ENCODE assay signal across 24 cellular contexts in genomic region chr11:56700242-56700918, GRCh38. TPM values are rescaled to one million over a fixed set of nuclear protein-coding genes. Genes with fewer than 3 reads are reported as not detected.
DNase-seq lines count a peak whose midpoint lies in the region; ATAC-seq, FAIRE-seq and TF ChIP-seq lines count a peak whose summit lies in the region.
"Had no signal": no experiment of that assay in that cellular context is flagged by ENCODE, and none has a peak within 500 bp of the region (broad histone marks: within the 10 kb centered on the region; RNA-seq: fewer than 3 reads in every experiment).

No MANE protein-coding gene starts in this region.

- H3K4me3 ChIP-seq in keratinocyte (ENCODE audit: control insufficient read depth in 2 of 3, extremely low read depth in 1 of 3, insufficient read depth in 2 of 3, low read depth in 1 of 3, low read length in 3 of 3) (no peak overlapping the region), aorta (ENCODE audit: low read length in 2 of 2) (no peak overlapping the region)
- H3K4me3 ChIP-seq: BLaER1 treated with 17β-estradiol and CSF1 and Interleukin-3, amounts not matched to agents 10 nM and 100 nM; smooth muscle cell had no signal

- no peaks in the 10 kb centered on the region for H3K9me3 ChIP-seq in keratinocyte (ENCODE audit: control insufficient read depth, low read depth, low read length)
- H3K9me3 ChIP-seq in aorta (ENCODE audit: control insufficient read depth, low read length): no peaks in the 10 kb centered on the region
- H3K9me3 ChIP-seq: BLaER1 treated with 17β-estradiol and CSF1 and Interleukin-3, amounts not matched to agents 10 nM and 100 nM; SK-N-SH had no signal

- H4K20me1 ChIP-seq in keratinocyte (ENCODE audit: control insufficient read depth, extremely low read depth, insufficient read depth, low read length): no peaks in the 10 kb centered on the region
- H4K20me1 ChIP-seq: BLaER1 treated with 17β-estradiol and CSF1 and Interleukin-3, amounts not matched to agents 10 nM and 100 nM had no signal

- H3K4me3 Mint-ChIP-seq in activated naive CD8-positive, alpha-beta T cell treated with anti-CD3 and anti-CD28 coated beads, Interleukin-2, amount 50 U/mL, for 24 hours: no peak overlapping the region
- H3K4me3 Mint-ChIP-seq in activated naive CD8-positive, alpha-beta T cell treated with anti-CD3 and anti-CD28 coated beads for 36 hours: no peak overlapping the region
- no peak overlapping the region for H3K4me3 Mint-ChIP-seq in activated CD4-positive, alpha-beta T cell treated with anti-CD3 and anti-CD28 coated beads, Interleukin-2, amount 10 ng/mL, durations not matched to agents 24 days and 14 days
- H3K4me3 Mint-ChIP-seq: activated T-helper 1 cell treated with anti-CD3 and anti-CD28 coated beads, Interleukin-12 subunit alpha, Interleukin-12 subunit beta, Interleukin-2, Interleukin-4 antibody, amounts not matched to agents 30 ng/mL and 10 ng/mL and 1 ng/mL, durations not matched to agents 14 hours and 24 hours and 36 hours; dendritic cell treated with granulocyte-macrophage colony-stimulating factor and Interleukin-4, amounts not matched to agents 40 ng/mL and 50 ng/mL, for 4 days; neural crest cell had no signal

- ATAC-seq in activated naive CD8-positive, alpha-beta T cell treated with anti-CD3 and anti-CD28 coated beads, Interleukin-2, amount 50 U/mL, for 24 hours: peak; percentile 33
- peak; percentile 73 for ATAC-seq in aorta (ENCODE audit: low FRiP score)
- ATAC-seq in HG02981 (IDR thresholded peaks at IDR 0.05; ENCODE audit: unreplicated experiment): no peak
- ATAC-seq: Panc1 had no signal

- no peak overlapping the region for H3K9ac ChIP-seq in keratinocyte (ENCODE audit: control insufficient read depth, extremely low read depth, insufficient read depth, low read length)
- H3K9ac ChIP-seq: BLaER1 treated with 17β-estradiol and CSF1 and Interleukin-3, amounts not matched to agents 10 nM and 100 nM; SK-N-SH had no signal

- H3K27me3 ChIP-seq in keratinocyte (ENCODE audit: control insufficient read depth, extremely low read depth, insufficient read depth, low read length) (no peaks in the 10 kb centered on the region), aorta (ENCODE audit: control insufficient read depth in 1 of 2, insufficient read depth in 2 of 2, low read length in 1 of 2) (no peaks in the 10 kb centered on the region)
- H3K27me3 ChIP-seq: BLaER1 treated with 17β-estradiol and CSF1 and Interleukin-3, amounts not matched to agents 10 nM and 100 nM had no signal

- no peaks in the 10 kb centered on the region for H3K4me1 Mint-ChIP-seq in activated naive CD8-positive, alpha-beta T cell treated with anti-CD3 and anti-CD28 coated beads, Interleukin-2, amount 50 U/mL, for 24 hours
- H3K4me1 Mint-ChIP-seq in activated naive CD8-positive, alpha-beta T cell treated with anti-CD3 and anti-CD28 coated beads for 36 hours: no peaks in the 10 kb centered on the region
- H3K4me1 Mint-ChIP-seq in activated CD4-positive, alpha-beta T cell treated with anti-CD3 and anti-CD28 coated beads, Interleukin-2, amount 10 ng/mL, durations not matched to agents 24 days and 14 days: no peaks in the 10 kb centered on the region
- H3K4me1 Mint-ChIP-seq: neural crest cell had no signal

- H3K36me3 ChIP-seq in keratinocyte (ENCODE audit: control insufficient read depth in 2 of 2, extremely low read depth in 1 of 2, insufficient read depth in 2 of 2, low read length in 2 of 2) (no peaks in the 10 kb centered on the region), aorta (ENCODE audit: control insufficient read depth in 1 of 2, insufficient read depth in 2 of 2, low read length in 1 of 2) (no peaks in the 10 kb centered on the region)
- H3K36me3 ChIP-seq: BLaER1 treated with 17β-estradiol and CSF1 and Interleukin-3, amounts not matched to agents 10 nM and 100 nM had no signal

- peak overlapping the region; percentile 27 for H2AFZ ChIP-seq in keratinocyte (ENCODE audit: control insufficient read depth, low read length)

- peaks cover 4% of the 10 kb centered on the region for H3K9me3 Mint-ChIP-seq in activated naive CD8-positive, alpha-beta T cell treated with anti-CD3 and anti-CD28 coated beads, Interleukin-2, amount 50 U/mL, for 24 hours
- peaks cover 2% of the 10 kb centered on the region for H3K9me3 Mint-ChIP-seq in activated naive CD8-positive, alpha-beta T cell treated with anti-CD3 and anti-CD28 coated beads for 36 hours
- H3K9me3 Mint-ChIP-seq in activated CD4-positive, alpha-beta T cell treated with anti-CD3 and anti-CD28 coated beads, Interleukin-2, amount 10 ng/mL, durations not matched to agents 24 days and 14 days: no peaks in the 10 kb centered on the region
- H3K9me3 Mint-ChIP-seq: activated T-helper 1 cell treated with anti-CD3 and anti-CD28 coated beads, Interleukin-12 subunit alpha, Interleukin-12 subunit beta, Interleukin-2, Interleukin-4 antibody, amounts not matched to agents 30 ng/mL and 10 ng/mL and 1 ng/mL, durations not matched to agents 14 hours and 24 hours and 36 hours; dendritic cell treated with granulocyte-macrophage colony-stimulating factor and Interleukin-4, amounts not matched to agents 40 ng/mL and 50 ng/mL, for 4 days; neural crest cell had no signal

- no peaks in the 10 kb centered on the region for H3K27me3 Mint-ChIP-seq in activated naive CD8-positive, alpha-beta T cell treated with anti-CD3 and anti-CD28 coated beads, Interleukin-2, amount 50 U/mL, for 24 hours
- no peaks in the 10 kb centered on the region for H3K27me3 Mint-ChIP-seq in activated naive CD8-positive, alpha-beta T cell treated with anti-CD3 and anti-CD28 coated beads for 36 hours
- no peaks in the 10 kb centered on the region for H3K27me3 Mint-ChIP-seq in activated CD4-positive, alpha-beta T cell treated with anti-CD3 and anti-CD28 coated beads, Interleukin-2, amount 10 ng/mL, durations not matched to agents 24 days and 14 days
- H3K27me3 Mint-ChIP-seq: dendritic cell treated with granulocyte-macrophage colony-stimulating factor and Interleukin-4, amounts not matched to agents 40 ng/mL and 50 ng/mL, for 4 days had no signal

- H3K4me2 ChIP-seq in keratinocyte (ENCODE audit: control insufficient read depth, extremely low read depth, insufficient read depth, low read depth, low read length): no peak overlapping the region
- H3K4me2 ChIP-seq: SK-N-SH, smooth muscle cell had no signal

- H3K36me3 Mint-ChIP-seq in activated naive CD8-positive, alpha-beta T cell treated with anti-CD3 and anti-CD28 coated beads, Interleukin-2, amount 50 U/mL, for 24 hours (ENCODE audit: low read depth): no peaks in the 10 kb centered on the region
- H3K36me3 Mint-ChIP-seq in activated naive CD8-positive, alpha-beta T cell treated with anti-CD3 and anti-CD28 coated beads for 36 hours: no peaks in the 10 kb centered on the region
- no peaks in the 10 kb centered on the region for H3K36me3 Mint-ChIP-seq in activated CD4-positive, alpha-beta T cell treated with anti-CD3 and anti-CD28 coated beads, Interleukin-2, amount 10 ng/mL, durations not matched to agents 24 days and 14 days (ENCODE audit: low read depth)

- H3K79me2 ChIP-seq in keratinocyte (ENCODE audit: control insufficient read depth, insufficient read depth, low read length): no peaks in the 10 kb centered on the region

- H3K27ac ChIP-seq in keratinocyte (ENCODE audit: control insufficient read depth, insufficient read depth, low read length): peak overlapping the region; percentile 10
- no peak overlapping the region for H3K27ac ChIP-seq in aorta (ENCODE audit: low read depth in 1 of 2, low read length in 2 of 2)
- H3K27ac ChIP-seq: BLaER1 treated with 17β-estradiol and CSF1 and Interleukin-3, amounts not matched to agents 10 nM and 100 nM had no signal

- H3K9me1 ChIP-seq in keratinocyte (ENCODE audit: control insufficient read depth, extremely low read depth, insufficient read depth, low read length): no peaks in the 10 kb centered on the region

- no peak overlapping the region for H3K27ac Mint-ChIP-seq in activated naive CD8-positive, alpha-beta T cell treated with anti-CD3 and anti-CD28 coated beads, Interleukin-2, amount 50 U/mL, for 24 hours
- H3K27ac Mint-ChIP-seq in activated naive CD8-positive, alpha-beta T cell treated with anti-CD3 and anti-CD28 coated beads for 36 hours: no peak overlapping the region
- no peak overlapping the region for H3K27ac Mint-ChIP-seq in activated CD4-positive, alpha-beta T cell treated with anti-CD3 and anti-CD28 coated beads, Interleukin-2, amount 10 ng/mL, durations not matched to agents 24 days and 14 days
- H3K27ac Mint-ChIP-seq: activated T-helper 1 cell treated with anti-CD3 and anti-CD28 coated beads, Interleukin-12 subunit alpha, Interleukin-12 subunit beta, Interleukin-2, Interleukin-4 antibody, amounts not matched to agents 30 ng/mL and 10 ng/mL and 1 ng/mL, durations not matched to agents 14 hours and 24 hours and 36 hours; dendritic cell treated with granulocyte-macrophage colony-stimulating factor and Interleukin-4, amounts not matched to agents 40 ng/mL and 50 ng/mL, for 4 days had no signal

- intact Hi-C loops in aorta (cut with DNase I): no loop called here
- intact Hi-C loops in activated CD4-positive, alpha-beta T cell treated with anti-CD3 and anti-CD28 coated beads, Interleukin-2, amount 10 ng/mL, durations not matched to agents 24 days and 14 days (cut with micrococcal nuclease): no loop called here

- 52 to 54% methylated on average over 10 of the region's 10 CpGs for WGBS in aorta, 2 donors

- peak; percentile 99 for FAIRE-seq in keratinocyte (lab: Jason Lieb, UNC)

- dilution Hi-C loops in keratinocyte (cut with MboI; ENCODE audit: extremely low pct_ligation_motif_present, low sequenced_read_pairs): no loop called here

- no peak for TF ChIP-seq CTCF in keratinocyte (optimal IDR thresholded peaks at IDR 0.05 in 1 of 3, IDR thresholded peaks at IDR 0.05 in 1 of 3, conservative IDR thresholded peaks at IDR 0.05 in 1 of 3; ENCODE audit: extremely low read depth in 1 of 3, insufficient read depth in 2 of 3, low read length in 3 of 3)

- DNase-seq in activated naive CD8-positive, alpha-beta T cell treated with anti-CD3 and anti-CD28 coated beads, Interleukin-2, amount 50 U/mL, for 24 hours: no peak
- no peak for DNase-seq in activated naive CD8-positive, alpha-beta T cell treated with anti-CD3 and anti-CD28 coated beads for 36 hours
- DNase-seq in SW480 (ENCODE audit: low spot score): peak; percentile 84
- DNase-seq in keratinocyte (ENCODE audit: low read depth, low spot score): no peak
- DNase-seq in aorta: no peak
- no peak for DNase-seq in NCI-H2029 (lab: John Stamatoyannopoulos, UW)
- DNase-seq in activated CD4-positive, alpha-beta T cell treated with anti-CD3 and anti-CD28 coated beads, Interleukin-2, amount 10 ng/mL, durations not matched to agents 24 days and 14 days: no peak
- DNase-seq: activated CD4-positive, CD25-positive, alpha-beta regulatory T cell treated with anti-CD3 and anti-CD28 coated beads, Interleukin-2, amount 50 U/mL, for 72 hours; foreskin fibroblast; GF-D8; NCI-H82; SK-N-SH; stimulated activated CD4-positive, alpha-beta T cell treated with anti-CD3 and anti-CD28 coated beads, Interleukin-4, amount 100 ng/mL, for 1 hour; T1000 had no signal

- H3K4me1 ChIP-seq in keratinocyte (ENCODE audit: control insufficient read depth, extremely low read depth, insufficient read depth, low read length) (peaks cover 6% of the 10 kb centered on the region), aorta (ENCODE audit: control insufficient read depth in 1 of 2, insufficient read depth in 2 of 2, low read length in 2 of 2) (no peaks in the 10 kb centered on the region)

RNA-seq across cellular contexts. Expression of gene OR9G1, which starts 1.5 kb away (rescaled TPM):
- not detected for total RNA-seq in activated naive CD8-positive, alpha-beta T cell treated with anti-CD3 and anti-CD28 coated beads for 36 hours
- not detected in 3 replicates for polyA plus RNA-seq in keratinocyte
- polyA plus RNA-seq in keratinocyte (2011; ENCODE audit: low read depth): not detected
- polyA plus RNA-seq in keratinocyte (2011; cell fraction: cytosol; rRNA removed): not detected in 2 replicates
- not detected in 2 replicates for polyA plus RNA-seq in keratinocyte (2011; cell fraction: nucleus; rRNA removed)
- not detected in 2 replicates for polyA plus RNA-seq in keratinocyte (2012; ENCODE audit: low replicate concordance)
- polyA minus RNA-seq in keratinocyte: not detected in 3 replicates
- polyA minus RNA-seq in keratinocyte (2011; cell fraction: cytosol; rRNA and poly(A)+ RNA removed): not detected
- not detected in 2 replicates for polyA minus RNA-seq in keratinocyte (2011; cell fraction: nucleus; rRNA and poly(A)+ RNA removed)
- total RNA-seq in aorta: not detected
- polyA plus RNA-seq in aorta: not detected
- not detected in 2 replicates for total RNA-seq in activated CD4-positive, alpha-beta T cell treated with anti-CD3 and anti-CD28 coated beads, Interleukin-2, amount 10 ng/mL, durations not matched to agents 24 days and 14 days
- total RNA-seq: activated T-helper 1 cell treated with anti-CD3 and anti-CD28 coated beads, Interleukin-12 subunit alpha, Interleukin-12 subunit beta, Interleukin-2, Interleukin-4 antibody, amounts not matched to agents 30 ng/mL and 10 ng/mL and 1 ng/mL, durations not matched to agents 14 hours and 24 hours and 36 hours; M059J; neural crest cell; pulmonary artery endothelial cell; smooth muscle cell; urinary bladder had no signal
- polyA plus RNA-seq: SK-N-SH, smooth muscle cell, urinary bladder had no signal

RNA-seq across cellular contexts. Expression of gene OR5AR1, which starts 36.9 kb away (rescaled TPM):
- total RNA-seq in activated naive CD8-positive, alpha-beta T cell treated with anti-CD3 and anti-CD28 coated beads for 36 hours: not detected
- not detected in 3 replicates for polyA plus RNA-seq in keratinocyte
- not detected for polyA plus RNA-seq in keratinocyte (2011; ENCODE audit: low read depth)
- not detected in 2 replicates for polyA plus RNA-seq in keratinocyte (2011; cell fraction: cytosol; rRNA removed)
- not detected in 2 replicates for polyA plus RNA-seq in keratinocyte (2011; cell fraction: nucleus; rRNA removed)
- polyA plus RNA-seq in keratinocyte (2012; ENCODE audit: low replicate concordance): not detected in 2 replicates
- polyA minus RNA-seq in keratinocyte: not detected in 3 replicates
- not detected for polyA minus RNA-seq in keratinocyte (2011; cell fraction: cytosol; rRNA and poly(A)+ RNA removed)
- not detected in 2 replicates for polyA minus RNA-seq in keratinocyte (2011; cell fraction: nucleus; rRNA and poly(A)+ RNA removed)
- not detected for total RNA-seq in aorta
- not detected for polyA plus RNA-seq in aorta
- total RNA-seq in activated CD4-positive, alpha-beta T cell treated with anti-CD3 and anti-CD28 coated beads, Interleukin-2, amount 10 ng/mL, durations not matched to agents 24 days and 14 days: not detected in 2 replicates
- total RNA-seq: activated T-helper 1 cell treated with anti-CD3 and anti-CD28 coated beads, Interleukin-12 subunit alpha, Interleukin-12 subunit beta, Interleukin-2, Interleukin-4 antibody, amounts not matched to agents 30 ng/mL and 10 ng/mL and 1 ng/mL, durations not matched to agents 14 hours and 24 hours and 36 hours; M059J; neural crest cell; pulmonary artery endothelial cell; smooth muscle cell; urinary bladder had no signal
- polyA plus RNA-seq: SK-N-SH, smooth muscle cell, urinary bladder had no signal

RNA-seq across cellular contexts. Expression of gene OR9G4, which starts 48.1 kb away (rescaled TPM):
- not detected for total RNA-seq in activated naive CD8-positive, alpha-beta T cell treated with anti-CD3 and anti-CD28 coated beads for 36 hours
- not detected in 3 replicates for polyA plus RNA-seq in keratinocyte
- polyA plus RNA-seq in keratinocyte (2011; ENCODE audit: low read depth): not detected
- polyA plus RNA-seq in keratinocyte (2011; cell fraction: cytosol; rRNA removed): not detected in 2 replicates
- polyA plus RNA-seq in keratinocyte (2011; cell fraction: nucleus; rRNA removed): not detected in 2 replicates
- polyA plus RNA-seq in keratinocyte (2012; ENCODE audit: low replicate concordance): not detected in 2 replicates
- polyA minus RNA-seq in keratinocyte: not detected in 3 replicates
- polyA minus RNA-seq in keratinocyte (2011; cell fraction: cytosol; rRNA and poly(A)+ RNA removed): not detected
- polyA minus RNA-seq in keratinocyte (2011; cell fraction: nucleus; rRNA and poly(A)+ RNA removed): not detected in 2 replicates
- not detected for total RNA-seq in aorta
- polyA plus RNA-seq in aorta: not detected
- total RNA-seq in activated CD4-positive, alpha-beta T cell treated with anti-CD3 and anti-CD28 coated beads, Interleukin-2, amount 10 ng/mL, durations not matched to agents 24 days and 14 days: not detected in 2 replicates
- total RNA-seq: activated T-helper 1 cell treated with anti-CD3 and anti-CD28 coated beads, Interleukin-12 subunit alpha, Interleukin-12 subunit beta, Interleukin-2, Interleukin-4 antibody, amounts not matched to agents 30 ng/mL and 10 ng/mL and 1 ng/mL, durations not matched to agents 14 hours and 24 hours and 36 hours; M059J; neural crest cell; pulmonary artery endothelial cell; smooth muscle cell; urinary bladder had no signal
- polyA plus RNA-seq: SK-N-SH, smooth muscle cell, urinary bladder had no signal

RNA-seq across cellular contexts. Expression of gene OR5AP2, which starts 58.1 kb away (rescaled TPM):
- not detected for total RNA-seq in activated naive CD8-positive, alpha-beta T cell treated with anti-CD3 and anti-CD28 coated beads for 36 hours
- polyA plus RNA-seq in keratinocyte (not detected in 3 replicates), aorta (not detected)
- not detected for polyA plus RNA-seq in keratinocyte (2011; ENCODE audit: low read depth)
- not detected in 2 replicates for polyA plus RNA-seq in keratinocyte (2011; cell fraction: cytosol; rRNA removed)
- polyA plus RNA-seq in keratinocyte (2011; cell fraction: nucleus; rRNA removed): not detected in 2 replicates
- polyA plus RNA-seq in keratinocyte (2012; ENCODE audit: low replicate concordance): not detected in 2 replicates
- not detected in 3 replicates for polyA minus RNA-seq in keratinocyte
- not detected for polyA minus RNA-seq in keratinocyte (2011; cell fraction: cytosol; rRNA and poly(A)+ RNA removed)
- polyA minus RNA-seq in keratinocyte (2011; cell fraction: nucleus; rRNA and poly(A)+ RNA removed): not detected in 2 replicates
- total RNA-seq in aorta: not detected
- total RNA-seq in activated CD4-positive, alpha-beta T cell treated with anti-CD3 and anti-CD28 coated beads, Interleukin-2, amount 10 ng/mL, durations not matched to agents 24 days and 14 days: not detected in 2 replicates
- total RNA-seq: activated T-helper 1 cell treated with anti-CD3 and anti-CD28 coated beads, Interleukin-12 subunit alpha, Interleukin-12 subunit beta, Interleukin-2, Interleukin-4 antibody, amounts not matched to agents 30 ng/mL and 10 ng/mL and 1 ng/mL, durations not matched to agents 14 hours and 24 hours and 36 hours; M059J; neural crest cell; pulmonary artery endothelial cell; smooth muscle cell; urinary bladder had no signal
- polyA plus RNA-seq: SK-N-SH, smooth muscle cell, urinary bladder had no signal
